ENCODE assay signal across 16 cellular contexts in genomic region chr4:48332661-48333060, GRCh38. TPM values are rescaled to one million over a fixed set of nuclear protein-coding genes. Genes with fewer than 3 reads are reported as not detected.
DNase-seq lines count a peak whose midpoint lies in the region; ATAC-seq and TF ChIP-seq lines count a peak whose summit lies in the region.
"Had no signal": no experiment of that assay in that cellular context is flagged by ENCODE, and none has a peak within 500 bp of the region (broad histone marks: within the 10 kb centered on the region; RNA-seq: fewer than 3 reads in every experiment).

No MANE protein-coding gene starts in this region.

- H4K20me1 ChIP-seq in PC-3 (ENCODE audit: low read length) = no peaks in the 10 kb centered on the region

- CTCF ChIA-PET in PC-3 (lab: Charles Lee) = no interaction called here

- ATAC-seq in PC-3 = no peak
- ATAC-seq in psoas muscle = no peak
- no peak for ATAC-seq in GM21515 (IDR thresholded peaks at IDR 0.05; ENCODE audit: unreplicated experiment)
- ATAC-seq: A549, GM23338 had no signal

- H3K9me3 ChIP-seq in PC-3 (ENCODE audit: low read length) = no peaks in the 10 kb centered on the region
- H3K9me3 ChIP-seq in psoas muscle = no peaks in the 10 kb centered on the region
- H3K9me3 ChIP-seq in effector memory CD4-positive, alpha-beta T cell (ENCODE audit: control insufficient read depth, low read length) = no peaks in the 10 kb centered on the region
- H3K9me3 ChIP-seq: A549, MG63 had no signal

- H3K4me3 ChIP-seq in PC-3 (ENCODE audit: low read length) (no peak overlapping the region), psoas muscle (no peak overlapping the region)
- H3K4me3 ChIP-seq in effector memory CD4-positive, alpha-beta T cell (ENCODE audit: insufficient read depth, low read depth, low read length, poor library complexity, severe bottlenecking) = no peak overlapping the region
- H3K4me3 ChIP-seq: A549, GM23338, MG63 had no signal

- no peak overlapping the region for H2AFZ ChIP-seq in PC-3 (ENCODE audit: low read length)
- H2AFZ ChIP-seq: GM23338 had no signal

- no peaks in the 10 kb centered on the region for H3K9me2 ChIP-seq in PC-3 (replicated peaks; ENCODE audit: low read length)

- no peak overlapping the region for H3K9ac ChIP-seq in PC-3 (ENCODE audit: low read length)
- H3K9ac ChIP-seq: KMS-11 had no signal

- intact Hi-C loops in PC-3 (cut with micrococcal nuclease) (no loop called here), psoas muscle (cut with DNase I) (no loop called here)

- H3K4me2 ChIP-seq in PC-3 (ENCODE audit: low read length) = no peak overlapping the region
- H3K4me2 ChIP-seq: GM23338, KMS-11 had no signal

- H3K79me2 ChIP-seq in PC-3 (ENCODE audit: low read length) = no peaks in the 10 kb centered on the region

- H3K27ac ChIP-seq in 22Rv1 (peak overlapping the region; percentile 98), PC-3 (ENCODE audit: low read length) (peak overlapping the region; percentile 85), psoas muscle (peak overlapping the region; percentile 98)
- no peak overlapping the region for H3K27ac ChIP-seq in effector memory CD4-positive, alpha-beta T cell (ENCODE audit: insufficient read depth, low read length, poor library complexity, severe bottlenecking)
- H3K27ac ChIP-seq: KMS-11 had no signal

- H3K36me3 ChIP-seq in PC-3 (ENCODE audit: low read depth, low read length) = no peaks in the 10 kb centered on the region
- no peaks in the 10 kb centered on the region for H3K36me3 ChIP-seq in psoas muscle (ENCODE audit: insufficient read depth in 1 of 2, low read depth in 1 of 2)
- no peaks in the 10 kb centered on the region for H3K36me3 ChIP-seq in effector memory CD4-positive, alpha-beta T cell (ENCODE audit: control insufficient read depth, insufficient read depth, low read length)
- H3K36me3 ChIP-seq: MG63 had no signal

- TF ChIP-seq CTCF in 22Rv1 (IDR thresholded peaks at IDR 0.05) (no peak), PC-3 (conservative IDR thresholded peaks at IDR 0.05; ENCODE audit: low read depth, low read length) (no peak), psoas muscle (IDR thresholded peaks at IDR 0.05) (no peak)

- H3K27me3 ChIP-seq in PC-3 (ENCODE audit: low read length) = no peaks in the 10 kb centered on the region
- no peaks in the 10 kb centered on the region for H3K27me3 ChIP-seq in psoas muscle (ENCODE audit: insufficient read depth in 3 of 3, low read length in 2 of 3)
- no peaks in the 10 kb centered on the region for H3K27me3 ChIP-seq in effector memory CD4-positive, alpha-beta T cell (replicated peaks; ENCODE audit: control insufficient read depth, insufficient read depth, low read length, poor library complexity, severe bottlenecking)
- H3K27me3 ChIP-seq: MG63 had no signal

- WGBS in psoas muscle, 3 donors = 95 to 99% (median 97%) methylated on average over 5 of the region's 5 CpGs

- no peaks in the 10 kb centered on the region for H3F3A ChIP-seq in PC-3 (ENCODE audit: low read length, unreplicated experiment)

- DNase-seq in PC-3 (no peak), fibroblast of gingiva (ENCODE audit: low read depth) (peak; percentile 5), psoas muscle (no peak), kidney glomerular epithelial cell (lab: John Stamatoyannopoulos, UW) (no peak)
- no peak for DNase-seq in activated CD4-positive, alpha-beta T cell treated with anti-CD3 and anti-CD28 coated beads for 4 hours
- no peak for DNase-seq in effector memory CD4-positive, alpha-beta T cell
- DNase-seq: Calu3, MG63, NCI-H2029, NCI-H510A treated with DMSO at 0.1 percent for 48 hours, SHP77 treated with DMSO at 0.1 percent for 48 hours had no signal

- POLR2A ChIA-PET in PC-3 (lab: Charles Lee; ENCODE audit: unreplicated experiment) = no interaction called here

- H3K4me1 ChIP-seq in PC-3 (ENCODE audit: insufficient read depth, low read length) = peaks cover 68% of the 10 kb centered on the region
- peaks cover 68% of the 10 kb centered on the region for H3K4me1 ChIP-seq in psoas muscle
- H3K4me1 ChIP-seq in effector memory CD4-positive, alpha-beta T cell (ENCODE audit: control insufficient read depth, insufficient read depth, low read length, poor library complexity, severe bottlenecking) = no peaks in the 10 kb centered on the region

- no TSS peak for BruUV-seq in PC-3 (replicated peaks; lab: Mats Ljungman, UMichigan)

RNA-seq across cellular contexts. Expression of gene SLAIN2, which starts 8.7 kb away (rescaled TPM):
- total RNA-seq in PC-3 (2014; rRNA removed) (12.5 and 17.6 TPM in 2 replicates), psoas muscle (100 to 1,000 TPM; 157 to 204 (median 191) TPM)
- 100 to 1,000 TPM in 1 of 3 donors, 10 to 100 TPM in 2; 69.5 to 203 (median 79.9) TPM for polyA plus RNA-seq in psoas muscle
